In genomic region chr7:41760293-41760692, GRCh38 we compare ENCODE assay signal across 21 cellular contexts. TPM values are rescaled to one million over a fixed set of nuclear protein-coding genes. Genes with fewer than 3 reads are reported as not detected.
"Had no signal": no experiment of that assay in that cellular context is flagged by ENCODE, and none has a peak within 500 bp of the region (broad histone marks: within the 10 kb centered on the region; RNA-seq: fewer than 3 reads in every experiment).

No MANE protein-coding gene starts in this region.

- H3K4me3 ChIP-seq: colonic mucosa, esophagus squamous epithelium, right atrium auricular region, transverse colon had no signal

- H3K4me3 Mint-ChIP-seq: activated CD4-positive, alpha-beta T cell treated with anti-CD3 and anti-CD28 coated beads, Interleukin-2, amount 10 ng/mL, durations not matched to agents 24 days and 14 days; activated CD8-positive, alpha-beta T cell treated with anti-CD3 and anti-CD28 coated beads, Interleukin-2, amount 10 ng/mL, durations not matched to agents 7 days and 5 days; activated naive CD8-positive, alpha-beta T cell; natural killer cell had no signal

- H3K4me1 ChIP-seq: colonic mucosa, esophagus squamous epithelium, right atrium auricular region, transverse colon had no signal

- H3K27me3 ChIP-seq: colonic mucosa, esophagus squamous epithelium, right atrium auricular region, transverse colon had no signal

- H3K27ac ChIP-seq: colonic mucosa, esophagus squamous epithelium, right atrium auricular region, transverse colon had no signal

- H3K4me1 Mint-ChIP-seq: activated CD4-positive, alpha-beta T cell treated with anti-CD3 and anti-CD28 coated beads, Interleukin-2, amount 10 ng/mL, durations not matched to agents 24 days and 14 days; natural killer cell had no signal

- H3K36me3 Mint-ChIP-seq: activated naive CD8-positive, alpha-beta T cell; natural killer cell had no signal

- H3K27ac Mint-ChIP-seq: activated CD4-positive, alpha-beta T cell treated with anti-CD3 and anti-CD28 coated beads, Interleukin-2, amount 10 ng/mL, durations not matched to agents 24 days and 14 days; activated CD8-positive, alpha-beta T cell treated with anti-CD3 and anti-CD28 coated beads, Interleukin-2, amount 10 ng/mL, durations not matched to agents 7 days and 5 days; activated naive CD8-positive, alpha-beta T cell; natural killer cell; progenitor cell of endocrine pancreas had no signal

- H3K27me3 Mint-ChIP-seq: activated CD4-positive, alpha-beta T cell treated with anti-CD3 and anti-CD28 coated beads, Interleukin-2, amount 10 ng/mL, durations not matched to agents 24 days and 14 days; activated naive CD8-positive, alpha-beta T cell; progenitor cell of endocrine pancreas had no signal

- DNase-seq: activated CD4-positive, alpha-beta T cell treated with anti-CD3 and anti-CD28 coated beads, Interleukin-2, amount 10 ng/mL, durations not matched to agents 24 days and 14 days; activated CD4-positive, CD25-positive, alpha-beta regulatory T cell; activated CD8-positive, alpha-beta memory T cell treated with anti-CD3 and anti-CD28 coated beads, Interleukin-2, amount 50 U/mL, for 4 hours; activated CD8-positive, alpha-beta T cell treated with anti-CD3 and anti-CD28 coated beads, Interleukin-2, amount 10 ng/mL, durations not matched to agents 7 days and 5 days; activated gamma-delta T cell; activated T-cell treated with anti-CD3 and anti-CD28 coated beads, Interleukin-2, amount 50 U/mL, for 48 hours; amniotic stem cell; caudate nucleus; colonic mucosa; esophagus squamous epithelium; hippocampal formation; left ventricle myocardium superior; mesenchymal stem cell; natural killer cell; stimulated activated CD4-positive, alpha-beta T cell treated with anti-CD3 and anti-CD28 coated beads, Interleukin-15, amount 100 ng/mL, for 24 hours; stimulated activated CD4-positive, alpha-beta T cell treated with anti-CD3 and anti-CD28 coated beads, Interleukin-4, amount 100 ng/mL, for 1 hour; stimulated activated naive CD4-positive, alpha-beta T cell treated with Interleukin-2 at 50 U/mL for 16 hours; transverse colon had no signal

- H3K36me3 ChIP-seq: colonic mucosa, esophagus squamous epithelium, right atrium auricular region, transverse colon had no signal

RNA-seq across cellular contexts. Expression of gene INHBA, which starts 57.4 kb away (rescaled TPM):
- total RNA-seq: activated CD8-positive, alpha-beta T cell treated with anti-CD3 and anti-CD28 coated beads, Interleukin-2, amount 10 ng/mL, durations not matched to agents 7 days and 5 days had no signal
